1 cellular context compared by ENCODE assay signal in the genomic region with DNA sequence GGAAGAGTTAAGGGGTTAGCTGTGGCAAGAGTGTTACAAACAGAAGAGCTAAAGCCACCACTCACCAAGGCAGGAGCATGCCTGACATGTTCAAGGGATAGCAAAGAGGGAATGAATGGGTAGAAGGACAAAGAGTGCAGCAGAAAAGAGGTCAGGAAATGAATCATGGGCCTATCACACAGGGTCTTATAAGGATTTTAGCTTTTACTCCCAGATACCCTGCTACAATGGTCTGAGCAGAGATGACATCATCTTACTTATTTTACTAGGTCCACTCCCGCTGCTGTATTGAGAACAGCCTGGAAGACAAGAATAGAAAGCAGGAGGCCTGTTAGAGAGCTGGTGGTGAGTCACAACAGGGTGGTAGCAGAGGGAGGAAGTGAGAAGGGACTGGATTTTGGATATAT.
TF ChIP-seq lines count a peak whose summit lies in the region.

No MANE protein-coding gene starts in this region.

TF ChIP-seq in K562, 482 proteins besides CTCF, POLR2A, EP300 and RAD21 (continued from another document and continues in another):
- TF ChIP-seq, protein P1, sequence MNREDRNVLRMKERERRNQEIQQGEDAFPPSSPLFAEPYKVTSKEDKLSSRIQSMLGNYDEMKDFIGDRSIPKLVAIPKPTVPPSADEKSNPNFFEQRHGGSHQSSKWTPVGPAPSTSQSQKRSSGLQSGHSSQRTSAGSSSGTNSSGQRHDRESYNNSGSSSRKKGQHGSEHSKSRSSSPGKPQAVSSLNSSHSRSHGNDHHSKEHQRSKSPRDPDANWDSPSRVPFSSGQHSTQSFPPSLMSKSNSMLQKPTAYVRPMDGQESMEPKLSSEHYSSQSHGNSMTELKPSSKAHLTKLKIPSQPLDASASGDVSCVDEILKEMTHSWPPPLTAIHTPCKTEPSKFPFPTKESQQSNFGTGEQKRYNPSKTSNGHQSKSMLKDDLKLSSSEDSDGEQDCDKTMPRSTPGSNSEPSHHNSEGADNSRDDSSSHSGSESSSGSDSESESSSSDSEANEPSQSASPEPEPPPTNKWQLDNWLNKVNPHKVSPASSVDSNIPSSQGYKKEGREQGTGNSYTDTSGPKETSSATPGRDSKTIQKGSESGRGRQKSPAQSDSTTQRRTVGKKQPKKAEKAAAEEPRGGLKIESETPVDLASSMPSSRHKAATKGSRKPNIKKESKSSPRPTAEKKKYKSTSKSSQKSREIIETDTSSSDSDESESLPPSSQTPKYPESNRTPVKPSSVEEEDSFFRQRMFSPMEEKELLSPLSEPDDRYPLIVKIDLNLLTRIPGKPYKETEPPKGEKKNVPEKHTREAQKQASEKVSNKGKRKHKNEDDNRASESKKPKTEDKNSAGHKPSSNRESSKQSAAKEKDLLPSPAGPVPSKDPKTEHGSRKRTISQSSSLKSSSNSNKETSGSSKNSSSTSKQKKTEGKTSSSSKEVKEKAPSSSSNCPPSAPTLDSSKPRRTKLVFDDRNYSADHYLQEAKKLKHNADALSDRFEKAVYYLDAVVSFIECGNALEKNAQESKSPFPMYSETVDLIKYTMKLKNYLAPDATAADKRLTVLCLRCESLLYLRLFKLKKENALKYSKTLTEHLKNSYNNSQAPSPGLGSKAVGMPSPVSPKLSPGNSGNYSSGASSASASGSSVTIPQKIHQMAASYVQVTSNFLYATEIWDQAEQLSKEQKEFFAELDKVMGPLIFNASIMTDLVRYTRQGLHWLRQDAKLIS (CRISPR knock-in tag; IDR thresholded peaks at IDR 0.05): no peak
- TF ChIP-seq USF2 (CRISPR knock-in tag; IDR thresholded peaks at IDR 0.05): no peak
- TF ChIP-seq JUND (IDR thresholded peaks at IDR 0.05; ENCODE audit: borderline replicate concordance, low read depth, low read length): peak; percentile 68; the same call in 1 of the 2 replicates
- TF ChIP-seq JUND (tag; IDR thresholded peaks at IDR 0.05; ENCODE audit: borderline replicate concordance, low read depth, low read length): peak; percentile 73
- TF ChIP-seq CREB3 (tag; conservative IDR thresholded peaks at IDR 0.05; ENCODE audit: low read depth): no peak
- no peak for TF ChIP-seq ZNF224 (CRISPR knock-in tag; IDR thresholded peaks at IDR 0.05)
- TF ChIP-seq E2F1 (CRISPR knock-in tag; IDR thresholded peaks at IDR 0.05): no peak
- no peak for TF ChIP-seq U2AF1 (optimal IDR thresholded peaks at IDR 0.05; ENCODE audit: low read depth, low read length)
- TF ChIP-seq, protein P2, sequence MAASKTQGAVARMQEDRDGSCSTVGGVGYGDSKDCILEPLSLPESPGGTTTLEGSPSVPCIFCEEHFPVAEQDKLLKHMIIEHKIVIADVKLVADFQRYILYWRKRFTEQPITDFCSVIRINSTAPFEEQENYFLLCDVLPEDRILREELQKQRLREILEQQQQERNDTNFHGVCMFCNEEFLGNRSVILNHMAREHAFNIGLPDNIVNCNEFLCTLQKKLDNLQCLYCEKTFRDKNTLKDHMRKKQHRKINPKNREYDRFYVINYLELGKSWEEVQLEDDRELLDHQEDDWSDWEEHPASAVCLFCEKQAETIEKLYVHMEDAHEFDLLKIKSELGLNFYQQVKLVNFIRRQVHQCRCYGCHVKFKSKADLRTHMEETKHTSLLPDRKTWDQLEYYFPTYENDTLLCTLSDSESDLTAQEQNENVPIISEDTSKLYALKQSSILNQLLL (CRISPR knock-in tag; IDR thresholded peaks at IDR 0.05; ENCODE audit: borderline replicate concordance): no peak
- TF ChIP-seq RHOXF2B (CRISPR knock-in tag; conservative IDR thresholded peaks at IDR 0.05): no peak
- TF ChIP-seq, protein P3, sequence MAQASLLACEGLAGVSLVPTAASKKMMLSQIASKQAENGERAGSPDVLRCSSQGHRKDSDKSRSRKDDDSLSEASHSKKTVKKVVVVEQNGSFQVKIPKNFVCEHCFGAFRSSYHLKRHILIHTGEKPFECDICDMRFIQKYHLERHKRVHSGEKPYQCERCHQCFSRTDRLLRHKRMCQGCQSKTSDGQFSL (CRISPR knock-in tag; IDR thresholded peaks at IDR 0.05): no peak
- TF ChIP-seq, protein P3 (tag; IDR thresholded peaks at IDR 0.05): no peak
- no peak for TF ChIP-seq HMGXB4 (CRISPR knock-in tag; IDR thresholded peaks at IDR 0.05)
- no peak for TF ChIP-seq YBX1 (IDR thresholded peaks at IDR 0.05)
- TF ChIP-seq ZNF644 (tag; IDR thresholded peaks at IDR 0.05; ENCODE audit: low read depth): no peak
- TF ChIP-seq POLR2G (IDR thresholded peaks at IDR 0.05; ENCODE audit: low read depth, low read length): no peak
- TF ChIP-seq, protein P4, sequence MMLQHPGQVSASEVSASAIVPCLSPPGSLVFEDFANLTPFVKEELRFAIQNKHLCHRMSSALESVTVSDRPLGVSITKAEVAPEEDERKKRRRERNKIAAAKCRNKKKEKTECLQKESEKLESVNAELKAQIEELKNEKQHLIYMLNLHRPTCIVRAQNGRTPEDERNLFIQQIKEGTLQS (IDR thresholded peaks at IDR 0.05): peak; percentile 92
- TF ChIP-seq, protein P4 (CRISPR knock-in tag; conservative IDR thresholded peaks at IDR 0.05): no peak
- TF ChIP-seq ZHX1 (conservative IDR thresholded peaks at IDR 0.05; ENCODE audit: low read length): no peak
- TF ChIP-seq STAT6 (CRISPR knock-in tag; IDR thresholded peaks at IDR 0.05): no peak
- no peak for TF ChIP-seq NCOR1 (IDR thresholded peaks at IDR 0.05)
- no peak for TF ChIP-seq DNMT1 (IDR thresholded peaks at IDR 0.05)
- no peak for TF ChIP-seq NCOA2 (IDR thresholded peaks at IDR 0.05; ENCODE audit: partially characterized antibody in 2 of 2)
- TF ChIP-seq, protein P5, sequence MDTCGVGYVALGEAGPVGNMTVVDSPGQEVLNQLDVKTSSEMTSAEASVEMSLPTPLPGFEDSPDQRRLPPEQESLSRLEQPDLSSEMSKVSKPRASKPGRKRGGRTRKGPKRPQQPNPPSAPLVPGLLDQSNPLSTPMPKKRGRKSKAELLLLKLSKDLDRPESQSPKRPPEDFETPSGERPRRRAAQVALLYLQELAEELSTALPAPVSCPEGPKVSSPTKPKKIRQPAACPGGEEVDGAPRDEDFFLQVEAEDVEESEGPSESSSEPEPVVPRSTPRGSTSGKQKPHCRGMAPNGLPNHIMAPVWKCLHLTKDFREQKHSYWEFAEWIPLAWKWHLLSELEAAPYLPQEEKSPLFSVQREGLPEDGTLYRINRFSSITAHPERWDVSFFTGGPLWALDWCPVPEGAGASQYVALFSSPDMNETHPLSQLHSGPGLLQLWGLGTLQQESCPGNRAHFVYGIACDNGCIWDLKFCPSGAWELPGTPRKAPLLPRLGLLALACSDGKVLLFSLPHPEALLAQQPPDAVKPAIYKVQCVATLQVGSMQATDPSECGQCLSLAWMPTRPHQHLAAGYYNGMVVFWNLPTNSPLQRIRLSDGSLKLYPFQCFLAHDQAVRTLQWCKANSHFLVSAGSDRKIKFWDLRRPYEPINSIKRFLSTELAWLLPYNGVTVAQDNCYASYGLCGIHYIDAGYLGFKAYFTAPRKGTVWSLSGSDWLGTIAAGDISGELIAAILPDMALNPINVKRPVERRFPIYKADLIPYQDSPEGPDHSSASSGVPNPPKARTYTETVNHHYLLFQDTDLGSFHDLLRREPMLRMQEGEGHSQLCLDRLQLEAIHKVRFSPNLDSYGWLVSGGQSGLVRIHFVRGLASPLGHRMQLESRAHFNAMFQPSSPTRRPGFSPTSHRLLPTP (IDR thresholded peaks at IDR 0.05; ENCODE audit: borderline replicate concordance, extremely low read depth, insufficient read length): no peak
- TF ChIP-seq PHF20 (IDR thresholded peaks at IDR 0.05; ENCODE audit: partially characterized antibody): no peak
- TF ChIP-seq PCBP2 (IDR thresholded peaks at IDR 0.05; ENCODE audit: low read depth, low read length, poor library complexity, severe bottlenecking): no peak
- TF ChIP-seq TARDBP (IDR thresholded peaks at IDR 0.05): no peak
- peak; percentile 65; the same call in 1 of the 2 replicates for TF ChIP-seq ATF7 (IDR thresholded peaks at IDR 0.05)
- no peak for TF ChIP-seq ZNF316 (IDR thresholded peaks at IDR 0.05)
- no peak for TF ChIP-seq MYNN (IDR thresholded peaks at IDR 0.05)
- no peak for TF ChIP-seq MYNN (CRISPR knock-in tag; IDR thresholded peaks at IDR 0.05)
- TF ChIP-seq NFIC (IDR thresholded peaks at IDR 0.05): no peak
- TF ChIP-seq TSC22D4 (tag; IDR thresholded peaks at IDR 0.05): no peak
- no peak for TF ChIP-seq ZNF24 (IDR thresholded peaks at IDR 0.05)
- peak; percentile 45; the same call in 1 of the 2 replicates for TF ChIP-seq MEF2A (IDR thresholded peaks at IDR 0.05; ENCODE audit: control insufficient read depth, low read depth, low read length)
- no peak for TF ChIP-seq FOXA3 (CRISPR knock-in tag; conservative IDR thresholded peaks at IDR 0.05 in 1 of 2, IDR thresholded peaks at IDR 0.05 in 1 of 2)
